11 cellular contexts compared by ENCODE assay signal in genomic region chr16:80583466-80583865, GRCh38. TPM values are rescaled to one million over a fixed set of nuclear protein-coding genes. Genes with fewer than 3 reads are reported as not detected.
DNase-seq lines count a peak whose midpoint lies in the region; ATAC-seq and TF ChIP-seq lines count a peak whose summit lies in the region.
"Had no signal": no experiment of that assay in that cellular context is flagged by ENCODE, and none has a peak within 500 bp of the region (broad histone marks: within the 10 kb centered on the region; RNA-seq: fewer than 3 reads in every experiment).

No MANE protein-coding gene starts in this region.

- H3K27me3 ChIP-seq in IMR-90 (ENCODE audit: control insufficient read depth, insufficient read depth, low read length) = no peaks in the 10 kb centered on the region

- H2AK5ac ChIP-seq in IMR-90 (ENCODE audit: low read depth, low read length) = no peak overlapping the region

- H3K9me1 ChIP-seq in IMR-90 (ENCODE audit: insufficient read depth, low read length) = no peaks in the 10 kb centered on the region

- peaks cover 8% of the 10 kb centered on the region for H3K36me3 Mint-ChIP-seq in activated naive CD8-positive, alpha-beta T cell treated with anti-CD3 and anti-CD28 coated beads for 36 hours

- no peak overlapping the region for H4K5ac ChIP-seq in IMR-90 (ENCODE audit: low read depth, low read length)

- no peak overlapping the region for H3K56ac ChIP-seq in IMR-90 (ENCODE audit: extremely low read depth, insufficient read depth, low read length)

- H3K18ac ChIP-seq in IMR-90 (ENCODE audit: low read depth, low read length) = peak overlapping the region; percentile 56; the same call in 1 of the 2 replicates

- in situ Hi-C loops in IMR-90 (cut with MboI; ENCODE audit: low sequenced_read_pairs) = no loop called here
- in situ Hi-C loops in GM13976 (cut with MboI; ENCODE audit: low sequenced_read_pairs, unreplicated experiment) = no loop called here

- H3K27ac ChIP-seq in IMR-90 (ENCODE audit: insufficient read depth, low read length) = no peak overlapping the region

- H2AK9ac ChIP-seq in IMR-90 (replicated peaks; ENCODE audit: low read depth, low read length, poor library complexity) = no peak overlapping the region

- no peak overlapping the region for H3K4me3 Mint-ChIP-seq in activated naive CD8-positive, alpha-beta T cell treated with anti-CD3 and anti-CD28 coated beads for 36 hours
- H3K4me3 Mint-ChIP-seq: activated naive CD8-positive, alpha-beta T cell had no signal

- H4K8ac ChIP-seq in IMR-90 (ENCODE audit: low read depth in 2 of 2, low read length in 2 of 2) = no peak overlapping the region

- peak overlapping the region; percentile 32 for H3K27ac Mint-ChIP-seq in activated naive CD8-positive, alpha-beta T cell treated with anti-CD3 and anti-CD28 coated beads for 36 hours

- peak overlapping the region; percentile 64 for H2BK120ac ChIP-seq in IMR-90 (ENCODE audit: low read depth, low read length)

- TF ChIP-seq RAD21 in IMR-90 (IDR thresholded peaks at IDR 0.05; ENCODE audit: low read length) = no peak

- no peaks in the 10 kb centered on the region for H3K36me3 ChIP-seq in IMR-90 (ENCODE audit: control insufficient read depth, insufficient read depth, low read length)

- H2AFZ ChIP-seq in IMR-90 (replicated peaks; ENCODE audit: low read length, poor library complexity) = no peak overlapping the region

- POLR2A ChIA-PET in IMR-90 (lab: Charles Lee; ENCODE audit: unreplicated experiment) = no interaction called here

- H3K9me3 Mint-ChIP-seq in activated naive CD8-positive, alpha-beta T cell treated with anti-CD3 and anti-CD28 coated beads for 36 hours = peaks cover 10% of the 10 kb centered on the region

- H3K14ac ChIP-seq in IMR-90 (replicated peaks; ENCODE audit: low read depth, low read length) = peak overlapping the region; percentile 68; the same call in 1 of the 2 replicates

- H2BK20ac ChIP-seq in IMR-90 (ENCODE audit: low read depth, low read length) = no peak overlapping the region; the same call in 1 of the 2 replicates

- H3K4me2 ChIP-seq in IMR-90 (ENCODE audit: low read depth, low read length) = no peak overlapping the region

- H3K9ac ChIP-seq in IMR-90 (ENCODE audit: low read depth, low read length) = no peak overlapping the region

- intact Hi-C loops in IMR-90 (cut with micrococcal nuclease) (no loop called here), lower leg skin (cut with DNase I; ENCODE audit: low total_unique reads) (no loop called here)

- WGBS in IMR-90 (ENCODE audit: extremely low coverage in 2 of 2, insufficient read length in 1 of 2), 2 experiments = 95% methylated on average over 3 of the region's 3 CpGs; no CpG with 5 or more reads in 1 of the 2 experiments
- WGBS in lower leg skin, 2 donors = 54 to 71% methylated on average over 3 of the region's 3 CpGs

- H3K23ac ChIP-seq in IMR-90 (ENCODE audit: low read depth, low read length) = no peak overlapping the region

- H2BK5ac ChIP-seq in IMR-90 (ENCODE audit: low read depth, low read length, poor library complexity, severe bottlenecking) = no peak overlapping the region

- CTCF ChIA-PET in IMR-90 (lab: Yijun Ruan, JAX) = no interaction called here

- H3K4me3 ChIP-seq in IMR-90 (ENCODE audit: insufficient read depth, low read depth, low read length) = no peak overlapping the region
- H3K4me3 ChIP-seq in lower leg skin (ENCODE audit: low read depth, poor library complexity, severe bottlenecking) = no peak overlapping the region

- H4K20me1 ChIP-seq in IMR-90 (ENCODE audit: insufficient read depth, low read length) = no peaks in the 10 kb centered on the region

- TF ChIP-seq CTCF in IMR-90 (conservative IDR thresholded peaks at IDR 0.05; ENCODE audit: low read depth, low read length) = no peak
- TF ChIP-seq CTCF in lower leg skin (IDR thresholded peaks at IDR 0.05) = no peak
- TF ChIP-seq CTCF in GM13976 (IDR thresholded peaks at IDR 0.05; ENCODE audit: borderline replicate concordance, control extremely low read depth, extremely low read depth, insufficient read depth, missing control alignments) = no peak

- peak overlapping the region; percentile 77 for H3K4ac ChIP-seq in IMR-90 (ENCODE audit: low read depth, low read length)

- dilution Hi-C loops in IMR-90 (cut with HindIII; ENCODE audit: low sequenced_read_pairs, unreplicated experiment) = no loop called here

- peak overlapping the region; percentile 6; the same call in 1 of the 2 replicates for H4K91ac ChIP-seq in IMR-90 (ENCODE audit: insufficient read depth, low read depth, low read length)

- H3K79me1 ChIP-seq in IMR-90 (ENCODE audit: low read depth in 1 of 2, low read length in 2 of 2) = no peaks in the 10 kb centered on the region

- DNase-seq in AG08396 (ENCODE audit: low spot score) = peak; percentile 53
- peak; percentile 59 for DNase-seq in IMR-90
- peak; percentile 59 for DNase-seq in activated naive CD8-positive, alpha-beta T cell treated with anti-CD3 and anti-CD28 coated beads for 36 hours
- peak; percentile 26 to 39 for DNase-seq in lower leg skin (ENCODE audit: low spot score in 2 of 2)
- DNase-seq in GM13976 (ENCODE audit: low spot score) = no peak
- DNase-seq in COR-L47 (lab: John Stamatoyannopoulos, UW) = no peak
- DNase-seq in RKO (ENCODE audit: low spot score) = no peak
- no peak for DNase-seq in NCI-H1092 (lab: John Stamatoyannopoulos, UW)

- H3K27me3 Mint-ChIP-seq in activated naive CD8-positive, alpha-beta T cell treated with anti-CD3 and anti-CD28 coated beads for 36 hours = peaks cover 3% of the 10 kb centered on the region

- peaks cover 3% of the 10 kb centered on the region; the same call in 1 of the 2 replicates for H3K9me3 ChIP-seq in IMR-90 (ENCODE audit: control insufficient read depth, insufficient read depth, low read length)

- H3K4me1 ChIP-seq in IMR-90 (ENCODE audit: control insufficient read depth, insufficient read depth, low read length) = no peaks in the 10 kb centered on the region; the same call in 1 of the 2 replicates

- H3K4me1 Mint-ChIP-seq in activated naive CD8-positive, alpha-beta T cell treated with anti-CD3 and anti-CD28 coated beads for 36 hours = peaks cover 45% of the 10 kb centered on the region

- no peak; the same call in 1 of the 2 replicates for ATAC-seq in IMR-90 (ENCODE audit: low read depth)
- ATAC-seq: naive thymus-derived CD4-positive, alpha-beta T cell had no signal

- no TSS peak for BruUV-seq in IMR-90 (replicated peaks; lab: Mats Ljungman, UMichigan)

- TF ChIP-seq POLR2A in IMR-90 (IDR thresholded peaks at IDR 0.05; ENCODE audit: low read depth, low read length) (no peak), lower leg skin (IDR thresholded peaks at IDR 0.05) (no peak)

- H2BK15ac ChIP-seq in IMR-90 (ENCODE audit: low read depth, low read length) = no peak overlapping the region; the same call in 2 of the 3 replicates

TF ChIP-seq in IMR-90, 13 proteins besides CTCF, POLR2A, EP300 and RAD21:
- no peak for TF ChIP-seq MAZ (IDR thresholded peaks at IDR 0.05; ENCODE audit: borderline replicate concordance, low read depth, low read length)
- 0 out of 2 replicates have a peak, but pooled peaks have one; percentile 30 for TF ChIP-seq MXI1 (IDR thresholded peaks at IDR 0.05; ENCODE audit: borderline replicate concordance, low read depth, low read length)

RNA-seq across cellular contexts. Expression of gene DYNLRB2, which starts 42.7 kb away (rescaled TPM):
- not detected in 2 replicates for total RNA-seq in IMR-90 (2012; rRNA removed)
- polyA plus RNA-seq in IMR-90 (2012; rRNA removed) = not detected in 2 replicates
- not detected in 2 replicates for polyA plus RNA-seq in IMR-90 (2012; cell fraction: cytosol; rRNA removed)
- not detected in 2 replicates for polyA plus RNA-seq in IMR-90 (2012; cell fraction: nucleus; rRNA removed; ENCODE audit: low replicate concordance)
- under 1 TPM in 1 of 2 experiments, not detected in 1; 0.50 TPM for total RNA-seq in activated naive CD8-positive, alpha-beta T cell treated with anti-CD3 and anti-CD28 coated beads for 36 hours
- total RNA-seq in lower leg skin = 1 to 10 TPM in 2 of 4 donors, not detected in 2; 3.6 to 4.1 TPM
- total RNA-seq: glomerular endothelial cell had no signal
- polyA plus RNA-seq: naive thymus-derived CD4-positive, alpha-beta T cell had no signal

Comparison
In these comparisons a context has a peak if more than half of its experiments do, and no peak if none do; other contexts are left out.
1. DNase-seq: peak in AG08396 (single experiment), IMR-90 (single experiment), activated naive CD8-positive, alpha-beta T cell treated with anti-CD3 and anti-CD28 coated beads for 36 hours (single experiment) and lower leg skin (2 of 2); none in GM13976 (single experiment), COR-L47 (single experiment), RKO (single experiment) and NCI-H1092 (single experiment).